8 cellular contexts compared by ENCODE assay signal in genomic region chr20:41734506-41734945, GRCh38.
DNase-seq lines count a peak whose midpoint lies in the region; ATAC-seq and TF ChIP-seq lines count a peak whose summit lies in the region.

No MANE protein-coding gene starts in this region.

- H3K9me3 Mint-ChIP-seq in naive thymus-derived CD8-positive, alpha-beta T cell: peaks cover 0 to 6% (median 2%) of the 10 kb centered on the region in 9 donors

- POLR2A ChIA-PET in naive thymus-derived CD8-positive, alpha-beta T cell (lab: Charles Lee): no interaction called here

- WGBS in esophagus squamous epithelium, 2 donors: 10 to 47% methylated on average over 3 to 5 of the region's 5 CpGs

- H3K9me3 ChIP-seq in esophagus squamous epithelium: no peaks in the 10 kb centered on the region

- no peak overlapping the region for H3K27ac ChIP-seq in esophagus squamous epithelium

- H3K36me3 Mint-ChIP-seq in naive thymus-derived CD8-positive, alpha-beta T cell: peaks cover 0 to 4% (median 0%) of the 10 kb centered on the region in 3 donors

- H3K4me3 ChIP-seq in esophagus squamous epithelium: no peak overlapping the region

- DNase-seq in AG20443 (ENCODE audit: low spot score): peak; percentile 81
- peak; percentile 20 for DNase-seq in NCI-H2196 treated with DMSO at 0.1 percent for 48 hours (lab: John Stamatoyannopoulos, UW; ENCODE audit: unreplicated experiment)
- DNase-seq in activated CD4-positive, alpha-beta T cell treated with anti-CD3 and anti-CD28 coated beads, Interleukin-2, amount 50 U/mL, for 4 hours: peak; percentile 11 to 13
- DNase-seq in esophagus squamous epithelium (lab: John Stamatoyannopoulos, UW): no peak
- DNase-seq in naive thymus-derived CD8-positive, alpha-beta T cell: peak in 6 of 10 donors; percentile 9 to 37 (median 21)

- peaks cover 0 to 1% (median 0%) of the 10 kb centered on the region in 5 donors for H3K27me3 Mint-ChIP-seq in naive thymus-derived CD8-positive, alpha-beta T cell

- TF ChIP-seq POLR2A in esophagus squamous epithelium (IDR thresholded peaks at IDR 0.05): no peak

- TF ChIP-seq CTCF in esophagus squamous epithelium (IDR thresholded peaks at IDR 0.05): peak; percentile 61 to 92 (median 74)

- H3K27ac Mint-ChIP-seq in naive thymus-derived CD8-positive, alpha-beta T cell: no peak overlapping the region

- H3K36me3 ChIP-seq in esophagus squamous epithelium: no peaks in the 10 kb centered on the region

- no peak overlapping the region for H3K4me3 Mint-ChIP-seq in naive thymus-derived CD8-positive, alpha-beta T cell

- H3K27me3 ChIP-seq in esophagus squamous epithelium: no peaks in the 10 kb centered on the region

- intact Hi-C loops in esophagus squamous epithelium (cut with DNase I): no loop called here

- no peaks in the 10 kb centered on the region for H3K4me1 ChIP-seq in esophagus squamous epithelium

- peak; percentile 54 for ATAC-seq in GM18519 (IDR thresholded peaks at IDR 0.05; ENCODE audit: low FRiP score, unreplicated experiment)
- no peak for ATAC-seq in naive thymus-derived CD8-positive, alpha-beta T cell
- ATAC-seq in HG03520 (IDR thresholded peaks at IDR 0.05; ENCODE audit: unreplicated experiment): no peak
- no peak for ATAC-seq in HG03457 (IDR thresholded peaks at IDR 0.05; ENCODE audit: unreplicated experiment)

- peaks cover 0 to 1% (median 0%) of the 10 kb centered on the region in 4 donors for H3K4me1 Mint-ChIP-seq in naive thymus-derived CD8-positive, alpha-beta T cell
